In the genomic region with DNA sequence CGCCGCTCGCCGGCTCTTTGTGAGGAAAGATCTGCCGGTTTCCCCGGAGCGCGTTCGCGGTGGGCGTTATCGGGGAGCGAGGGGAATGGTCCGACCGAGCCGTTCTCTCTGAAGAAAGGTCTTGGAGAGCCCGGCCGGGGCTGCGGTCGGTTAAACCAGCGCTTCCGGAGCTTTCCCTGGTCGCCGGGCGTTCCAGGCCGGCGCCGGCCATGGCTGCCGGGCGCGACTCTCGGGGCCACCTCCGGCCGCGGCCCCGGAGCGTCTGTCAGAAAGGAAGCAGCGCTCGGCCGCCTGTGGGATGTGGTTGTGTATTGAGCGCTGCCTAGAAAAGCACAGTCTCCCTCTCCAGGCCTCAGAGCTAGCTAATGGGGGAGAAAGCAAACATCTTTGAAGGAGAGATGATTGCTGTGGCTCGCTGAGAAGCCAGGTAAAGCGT, we compare ENCODE assay signal across 8 cellular contexts. TPM values are rescaled to one million over a fixed set of nuclear protein-coding genes. Genes with fewer than 3 reads are reported as not detected.
DNase-seq lines count a peak whose midpoint lies in the region; ATAC-seq and TF ChIP-seq lines count a peak whose summit lies in the region.

No MANE protein-coding gene starts in this region.

- peak; percentile 80 for DNase-seq in D341Med (ENCODE audit: low spot score)
- DNase-seq in IMR-90 = peak; percentile 69
- DNase-seq in SW480 (ENCODE audit: low spot score) = peak; percentile 85
- DNase-seq in amniotic stem cell (lab: John Stamatoyannopoulos, UW) = peak; percentile 59
- peak; percentile 70 for DNase-seq in left ventricle myocardium inferior
- DNase-seq in posterior cingulate gyrus = peak in 9 of 10 donors; percentile 23 to 94 (median 55)
- DNase-seq in vagina (ENCODE audit: extremely low spot score in 2 of 2) = no peak

- 0 out of 3 replicates have a peak overlapping the region, but pooled peaks have one; percentile 37 for H2BK15ac ChIP-seq in IMR-90 (ENCODE audit: low read depth, low read length)

- peak overlapping the region; percentile 81 for H3K14ac ChIP-seq in IMR-90 (replicated peaks; ENCODE audit: low read depth, low read length)

- H2BK5ac ChIP-seq in IMR-90 (ENCODE audit: low read depth, low read length, poor library complexity, severe bottlenecking) = peak overlapping the region; percentile 91

- no peak overlapping the region for H4K5ac ChIP-seq in IMR-90 (ENCODE audit: low read depth, low read length)

- peak overlapping the region; percentile 93 for H3K4me2 ChIP-seq in IMR-90 (ENCODE audit: low read depth, low read length)

- intact Hi-C loops in IMR-90 (cut with micrococcal nuclease) = no loop called here
- intact Hi-C loops in left ventricle myocardium inferior (cut with micrococcal nuclease) = no loop called here
- intact Hi-C loops in posterior cingulate gyrus (cut with DNase I) = loop anchor here (1.0 to 5.0 kb wide), 2 partner anchors 13 to 42 kb away; a partner anchor contains a TSS
- intact Hi-C loops in vagina (cut with DNase I) = no loop called here

- peaks cover 48% of the 10 kb centered on the region for H4K20me1 ChIP-seq in IMR-90 (ENCODE audit: insufficient read depth, low read length)

- no peak overlapping the region for H3K18ac ChIP-seq in IMR-90 (ENCODE audit: low read depth, low read length)

- TF ChIP-seq POLR2A in IMR-90 (IDR thresholded peaks at IDR 0.05; ENCODE audit: low read depth, low read length) (peak; percentile 62; the same call in 1 of the 2 replicates), vagina (IDR thresholded peaks at IDR 0.05) (peak in 1 of 2 donors; percentile 41)

- CTCF ChIA-PET in IMR-90 (lab: Yijun Ruan, JAX) = interaction anchor here (0.6 to 1.2 kb wide), 2 partner anchors 97 to 152 kb away, joined by 3 read pairs; no protein-coding TSS in a partner anchor

- H3K9ac ChIP-seq in IMR-90 (ENCODE audit: low read depth, low read length) = peak overlapping the region; percentile 69

- peak overlapping the region; percentile 66 for H4K91ac ChIP-seq in IMR-90 (ENCODE audit: insufficient read depth, low read depth, low read length)

- H4K8ac ChIP-seq in IMR-90 (ENCODE audit: low read depth in 2 of 2, low read length in 2 of 2) = peak overlapping the region in 1 of 2 experiments; percentile 33; a peak in 1 of 4 replicates

- in situ Hi-C loops in IMR-90 (cut with MboI; ENCODE audit: low sequenced_read_pairs) = no loop called here

- H3K27me3 ChIP-seq in IMR-90 (ENCODE audit: control insufficient read depth, insufficient read depth, low read length) (no peaks in the 10 kb centered on the region), left ventricle myocardium inferior (ENCODE audit: low read depth) (no peaks in the 10 kb centered on the region), vagina (no peaks in the 10 kb centered on the region)

- H3K36me3 ChIP-seq in IMR-90 (ENCODE audit: control insufficient read depth, insufficient read depth, low read length) = no peaks in the 10 kb centered on the region
- H3K36me3 ChIP-seq in left ventricle myocardium inferior = no peaks in the 10 kb centered on the region
- H3K36me3 ChIP-seq in vagina = no peaks in the 10 kb centered on the region

- H3K4me1 ChIP-seq in IMR-90 (ENCODE audit: control insufficient read depth, insufficient read depth, low read length) (peaks cover 2% of the 10 kb centered on the region), left ventricle myocardium inferior (peaks cover 88% of the 10 kb centered on the region), vagina (peaks cover 41% of the 10 kb centered on the region)

- BruUV-seq in IMR-90 (replicated peaks; lab: Mats Ljungman, UMichigan) = no TSS peak

- WGBS in IMR-90 (ENCODE audit: extremely low coverage in 2 of 2, insufficient read length in 1 of 2), 2 experiments = 0% methylated on average over 11 of the region's 43 CpGs; no CpG with 5 or more reads in 1 of the 2 experiments

- H2AK5ac ChIP-seq in IMR-90 (ENCODE audit: low read depth, low read length) = peak overlapping the region; percentile 65; the same call in 1 of the 2 replicates

- peak; percentile 29; the same call in 1 of the 2 replicates for TF ChIP-seq RAD21 in IMR-90 (IDR thresholded peaks at IDR 0.05; ENCODE audit: low read length)

- TF ChIP-seq CTCF in IMR-90 (conservative IDR thresholded peaks at IDR 0.05; ENCODE audit: low read depth, low read length) (no peak), left ventricle myocardium inferior (IDR thresholded peaks at IDR 0.05; ENCODE audit: borderline replicate concordance) (peak; percentile 37), vagina (IDR thresholded peaks at IDR 0.05) (no peak)

- dilution Hi-C loops in IMR-90 (cut with HindIII; ENCODE audit: low sequenced_read_pairs, unreplicated experiment) = no loop called here

- H2AFZ ChIP-seq in IMR-90 (replicated peaks; ENCODE audit: low read length, poor library complexity) = peak overlapping the region; percentile 100

- H3K27ac ChIP-seq in IMR-90 (ENCODE audit: insufficient read depth, low read length) (peak overlapping the region; percentile 94), left ventricle myocardium inferior (replicated peaks) (peak overlapping the region; percentile 98), vagina (peak overlapping the region; percentile 98)

- POLR2A ChIA-PET in IMR-90 (lab: Charles Lee; ENCODE audit: unreplicated experiment) = no interaction called here

- H3K4me3 ChIP-seq in IMR-90 (ENCODE audit: insufficient read depth, low read depth, low read length) = peak overlapping the region; percentile 89
- H3K4me3 ChIP-seq in left ventricle myocardium inferior = peak overlapping the region; percentile 95
- H3K4me3 ChIP-seq in vagina = peak overlapping the region; percentile 83 to 93

- H3K9me1 ChIP-seq in IMR-90 (ENCODE audit: insufficient read depth, low read length) = peaks cover 6% of the 10 kb centered on the region; the same call in 1 of the 2 replicates

- ATAC-seq in GM21423 (IDR thresholded peaks at IDR 0.05; ENCODE audit: unreplicated experiment) (peak; percentile 54), IMR-90 (ENCODE audit: low read depth) (peak; percentile 50)

- H2AK9ac ChIP-seq in IMR-90 (replicated peaks; ENCODE audit: low read depth, low read length, poor library complexity) = peak overlapping the region; percentile 93

- H3K9me3 ChIP-seq in IMR-90 (ENCODE audit: control insufficient read depth, insufficient read depth, low read length) (no peaks in the 10 kb centered on the region), left ventricle myocardium inferior (replicated peaks) (no peaks in the 10 kb centered on the region), vagina (no peaks in the 10 kb centered on the region)

- H3K4ac ChIP-seq in IMR-90 (ENCODE audit: low read depth, low read length) = peak overlapping the region; percentile 77

- H2BK120ac ChIP-seq in IMR-90 (ENCODE audit: low read depth, low read length) = peak overlapping the region; percentile 14; the same call in 1 of the 2 replicates

- peak overlapping the region; percentile 73; the same call in 1 of the 2 replicates for H3K56ac ChIP-seq in IMR-90 (ENCODE audit: extremely low read depth, insufficient read depth, low read length)

- peaks cover 7 to 23% of the 10 kb centered on the region in 2 experiments; a peak in 3 of 4 replicates for H3K79me1 ChIP-seq in IMR-90 (ENCODE audit: low read depth in 1 of 2, low read length in 2 of 2)

- H2BK20ac ChIP-seq in IMR-90 (ENCODE audit: low read depth, low read length) = no peak overlapping the region

- peak overlapping the region; percentile 92 for H3K23ac ChIP-seq in IMR-90 (ENCODE audit: low read depth, low read length)

TF ChIP-seq in IMR-90, 13 proteins besides CTCF, POLR2A, EP300 and RAD21:
- 0 out of 2 replicates have a peak, but pooled peaks have one; percentile 19 for TF ChIP-seq MXI1 (IDR thresholded peaks at IDR 0.05; ENCODE audit: borderline replicate concordance, low read depth, low read length)
- TF ChIP-seq, protein P1, sequence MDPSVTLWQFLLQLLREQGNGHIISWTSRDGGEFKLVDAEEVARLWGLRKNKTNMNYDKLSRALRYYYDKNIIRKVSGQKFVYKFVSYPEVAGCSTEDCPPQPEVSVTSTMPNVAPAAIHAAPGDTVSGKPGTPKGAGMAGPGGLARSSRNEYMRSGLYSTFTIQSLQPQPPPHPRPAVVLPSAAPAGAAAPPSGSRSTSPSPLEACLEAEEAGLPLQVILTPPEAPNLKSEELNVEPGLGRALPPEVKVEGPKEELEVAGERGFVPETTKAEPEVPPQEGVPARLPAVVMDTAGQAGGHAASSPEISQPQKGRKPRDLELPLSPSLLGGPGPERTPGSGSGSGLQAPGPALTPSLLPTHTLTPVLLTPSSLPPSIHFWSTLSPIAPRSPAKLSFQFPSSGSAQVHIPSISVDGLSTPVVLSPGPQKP (IDR thresholded peaks at IDR 0.05; ENCODE audit: borderline replicate concordance, low read depth, low read length) = no peak
- TF ChIP-seq MAFK (IDR thresholded peaks at IDR 0.05; ENCODE audit: low read depth, low read length) = no peak
- no peak for TF ChIP-seq CHD1 (IDR thresholded peaks at IDR 0.05; ENCODE audit: low read depth, low read length)
- no peak; the same call in 1 of the 2 replicates for TF ChIP-seq MAZ (IDR thresholded peaks at IDR 0.05; ENCODE audit: borderline replicate concordance, low read depth, low read length)

RNA-seq across cellular contexts. Expression of a gene that starts 0.7 kb away (rescaled TPM):
- total RNA-seq in IMR-90 (2012; rRNA removed) = 50.2 and 67.2 TPM in 2 replicates
- 15.4 and 20.4 TPM in 2 replicates for polyA plus RNA-seq in IMR-90 (2012; rRNA removed)
- polyA plus RNA-seq in IMR-90 (2012; cell fraction: cytosol; rRNA removed) = 2.2 and 3.6 TPM in 2 replicates
- 1.6 and 12.9 TPM in 2 replicates for polyA plus RNA-seq in IMR-90 (2012; cell fraction: nucleus; rRNA removed; ENCODE audit: low replicate concordance)
- total RNA-seq in left ventricle myocardium inferior = 78.7 TPM
- 44.0 TPM for total RNA-seq in vagina

RNA-seq across cellular contexts. Expression of a gene that starts 13.7 kb away (rescaled TPM):
- 8.3 and 10.8 TPM in 2 replicates for total RNA-seq in IMR-90 (2012; rRNA removed)
- 11.8 and 12.6 TPM in 2 replicates for polyA plus RNA-seq in IMR-90 (2012; rRNA removed)
- polyA plus RNA-seq in IMR-90 (2012; cell fraction: cytosol; rRNA removed) = 6.2 and 10.4 TPM in 2 replicates
- 31.5 and 32.7 TPM in 2 replicates for polyA plus RNA-seq in IMR-90 (2012; cell fraction: nucleus; rRNA removed; ENCODE audit: low replicate concordance)
- 23.3 TPM for total RNA-seq in left ventricle myocardium inferior
- total RNA-seq in vagina = 48.6 TPM

RNA-seq across cellular contexts. Expression of a gene that starts 40.6 kb away (rescaled TPM):
- 28.5 and 33.1 TPM in 2 replicates for total RNA-seq in IMR-90 (2012; rRNA removed)
- polyA plus RNA-seq in IMR-90 (2012; rRNA removed) = 30.4 and 40.5 TPM in 2 replicates
- polyA plus RNA-seq in IMR-90 (2012; cell fraction: cytosol; rRNA removed) = 14.1 and 42.1 TPM in 2 replicates
- polyA plus RNA-seq in IMR-90 (2012; cell fraction: nucleus; rRNA removed; ENCODE audit: low replicate concordance) = 19.7 and 60.8 TPM in 2 replicates
- total RNA-seq in left ventricle myocardium inferior = 25.8 TPM
- total RNA-seq in vagina = 99.0 TPM

Comparison
In these comparisons a context has a peak if more than half of its experiments do, and no peak if none do; other contexts are left out.
1. DNase-seq: peak in D341Med (single experiment), IMR-90 (single experiment), SW480 (single experiment), amniotic stem cell (single experiment), left ventricle myocardium inferior (single experiment) and posterior cingulate gyrus (9 of 10); none in vagina (0 of 2).
2. Peak in every context shown above with its lines, with median percentiles within 50 percentile points of each other: H3K27ac ChIP-seq and H3K4me3 ChIP-seq.